Comparison of ENCODE assay signal across 8 cellular contexts in genomic region chr16:81181013-81181720, GRCh38. TPM values are rescaled to one million over a fixed set of nuclear protein-coding genes. Genes with fewer than 3 reads are reported as not detected.
A peak's percentile ranks its signal among the peaks of the same experiment; 100 is the strongest.
DNase-seq lines count a peak whose midpoint lies in the region; ATAC-seq and TF ChIP-seq lines count a peak whose summit lies in the region.

No MANE protein-coding gene starts in this region.

- no peaks in the 10 kb centered on the region for H3K4me1 ChIP-seq in CD8-positive, alpha-beta T cell (ENCODE audit: insufficient read depth, low read length)

- peak; percentile 90 for DNase-seq in BJ (ENCODE audit: low read depth)
- peak; percentile 84 for DNase-seq in MV-4-11 (lab: John Stamatoyannopoulos, UW)
- peak; percentile 97 to 98 for DNase-seq in cardiac fibroblast (ENCODE audit: low read depth in 2 of 2)
- DNase-seq in kidney glomerular epithelial cell (lab: John Stamatoyannopoulos, UW), result peak; percentile 93
- peak; percentile 75 for DNase-seq in type B pancreatic cell (ENCODE audit: extremely low spot score, unreplicated experiment)
- no peak for DNase-seq in activated CD8-positive, alpha-beta T cell treated with anti-CD3 and anti-CD28 coated beads, Interleukin-2, amount 10 ng/mL, durations not matched to agents 7 days and 5 days
- DNase-seq in CD8-positive, alpha-beta T cell, result no peak

- POLR2A ChIA-PET in BJ (lab: Charles Lee), result interaction anchor here (0.6 to 1.2 kb wide), 3 partner anchors 17 to 133 kb away, joined by 3 to 6 read pairs (median 3); partner anchors contain the start of gene GAN
- POLR2A ChIA-PET in activated CD8-positive, alpha-beta T cell treated with anti-CD3 and anti-CD28 coated beads, Interleukin-2, amount 10 ng/mL, durations not matched to agents 7 days and 5 days (lab: Charles Lee), result no interaction called here
- POLR2A ChIA-PET in CD8-positive, alpha-beta T cell (lab: Charles Lee), result no interaction called here

- TF ChIP-seq CTCF in BJ (IDR thresholded peaks at IDR 0.05; ENCODE audit: insufficient read depth, low read depth, low read length) (no peak), cardiac fibroblast (IDR thresholded peaks at IDR 0.05; ENCODE audit: low read depth, low read length) (no peak), type B pancreatic cell (conservative IDR thresholded peaks at IDR 0.05) (no peak)
- no peak for TF ChIP-seq CTCF in CD8-positive, alpha-beta T cell (IDR thresholded peaks at IDR 0.05)

- peak overlapping the region; percentile 26 for H3K4me3 ChIP-seq in BJ (ENCODE audit: low read depth, low read length)
- H3K4me3 ChIP-seq in cardiac fibroblast (replicated peaks in 1 of 2; ENCODE audit: low read depth in 2 of 2, low read length in 2 of 2), result no peak overlapping the region
- H3K4me3 ChIP-seq in CD8-positive, alpha-beta T cell (ENCODE audit: low read depth, low read length), result no peak overlapping the region

- no peaks in the 10 kb centered on the region for H3K27me3 ChIP-seq in BJ (ENCODE audit: control insufficient read depth, insufficient read depth, low read length)
- H3K27me3 ChIP-seq in CD8-positive, alpha-beta T cell (ENCODE audit: insufficient read depth, low read length), result no peaks in the 10 kb centered on the region

- H3K36me3 Mint-ChIP-seq in type B pancreatic cell, result no peaks in the 10 kb centered on the region
- no peaks in the 10 kb centered on the region for H3K36me3 Mint-ChIP-seq in activated CD8-positive, alpha-beta T cell treated with anti-CD3 and anti-CD28 coated beads, Interleukin-2, amount 10 ng/mL, durations not matched to agents 7 days and 5 days (ENCODE audit: low read depth)
- no peaks in the 10 kb centered on the region for H3K36me3 Mint-ChIP-seq in CD8-positive, alpha-beta T cell

- intact Hi-C loops in CD8-positive, alpha-beta T cell (cut with DNase I, micrococcal nuclease), result no loop called here

- CTCF ChIA-PET in BJ (lab: Yijun Ruan, JAX), result interaction anchor here (0.8 to 1.2 kb wide), 3 partner anchors 9 to 24 kb away, joined by 3 to 8 read pairs (median 3); no protein-coding TSS in a partner anchor
- CTCF ChIA-PET in activated CD8-positive, alpha-beta T cell treated with anti-CD3 and anti-CD28 coated beads, Interleukin-2, amount 10 ng/mL, durations not matched to agents 7 days and 5 days (lab: Charles Lee), result no interaction called here
- CTCF ChIA-PET in CD8-positive, alpha-beta T cell (lab: Charles Lee), result no interaction called here

- H3K27me3 Mint-ChIP-seq in type B pancreatic cell, result no peaks in the 10 kb centered on the region
- peaks cover 4% of the 10 kb centered on the region for H3K27me3 Mint-ChIP-seq in activated CD8-positive, alpha-beta T cell treated with anti-CD3 and anti-CD28 coated beads, Interleukin-2, amount 10 ng/mL, durations not matched to agents 7 days and 5 days (ENCODE audit: low read depth)
- peaks cover 8% of the 10 kb centered on the region for H3K27me3 Mint-ChIP-seq in CD8-positive, alpha-beta T cell (ENCODE audit: low read depth)

- peak overlapping the region; percentile 73 for H3K4me3 Mint-ChIP-seq in type B pancreatic cell
- H3K4me3 Mint-ChIP-seq in activated CD8-positive, alpha-beta T cell treated with anti-CD3 and anti-CD28 coated beads, Interleukin-2, amount 10 ng/mL, durations not matched to agents 7 days and 5 days, result no peak overlapping the region
- no peak overlapping the region for H3K4me3 Mint-ChIP-seq in CD8-positive, alpha-beta T cell

- no peak for ATAC-seq in activated CD8-positive, alpha-beta T cell treated with anti-CD3 and anti-CD28 coated beads, Interleukin-2, amount 10 ng/mL, durations not matched to agents 7 days and 5 days
- no peak for ATAC-seq in CD8-positive, alpha-beta T cell
- no peak for ATAC-seq in GM18498 (IDR thresholded peaks at IDR 0.05; ENCODE audit: unreplicated experiment)

- peak overlapping the region; percentile 92 for H3K27ac Mint-ChIP-seq in type B pancreatic cell
- H3K27ac Mint-ChIP-seq in activated CD8-positive, alpha-beta T cell treated with anti-CD3 and anti-CD28 coated beads, Interleukin-2, amount 10 ng/mL, durations not matched to agents 7 days and 5 days, result no peak overlapping the region
- H3K27ac Mint-ChIP-seq in CD8-positive, alpha-beta T cell, result no peak overlapping the region

- H3K9me3 Mint-ChIP-seq in type B pancreatic cell, result no peaks in the 10 kb centered on the region
- no peaks in the 10 kb centered on the region for H3K9me3 Mint-ChIP-seq in activated CD8-positive, alpha-beta T cell treated with anti-CD3 and anti-CD28 coated beads, Interleukin-2, amount 10 ng/mL, durations not matched to agents 7 days and 5 days (ENCODE audit: insufficient read depth)
- H3K9me3 Mint-ChIP-seq in CD8-positive, alpha-beta T cell, result no peaks in the 10 kb centered on the region

- no peaks in the 10 kb centered on the region for H3K36me3 ChIP-seq in BJ (ENCODE audit: control insufficient read depth, insufficient read depth, low read length)
- no peaks in the 10 kb centered on the region for H3K36me3 ChIP-seq in CD8-positive, alpha-beta T cell (ENCODE audit: insufficient read depth, low read length)

- no peaks in the 10 kb centered on the region for H3K9me3 ChIP-seq in CD8-positive, alpha-beta T cell (ENCODE audit: low read length)

- H3K27ac ChIP-seq in CD8-positive, alpha-beta T cell (ENCODE audit: low read depth, low read length), result no peak overlapping the region

- peaks cover 8% of the 10 kb centered on the region for H3K4me1 Mint-ChIP-seq in type B pancreatic cell (ENCODE audit: unreplicated experiment)
- no peaks in the 10 kb centered on the region for H3K4me1 Mint-ChIP-seq in activated CD8-positive, alpha-beta T cell treated with anti-CD3 and anti-CD28 coated beads, Interleukin-2, amount 10 ng/mL, durations not matched to agents 7 days and 5 days (ENCODE audit: low read depth)
- no peaks in the 10 kb centered on the region for H3K4me1 Mint-ChIP-seq in CD8-positive, alpha-beta T cell (ENCODE audit: low read depth)

RNA-seq across cellular contexts. Expression of gene BCO1, which starts 57.3 kb away (rescaled TPM):
- polyA plus RNA-seq in BJ (2011; rRNA removed), result not detected in 2 replicates
- polyA minus RNA-seq in BJ (2011; rRNA and poly(A)+ RNA removed), result not detected in 2 replicates
- 2.0 and 3.0 TPM in 2 replicates for total RNA-seq in type B pancreatic cell (ENCODE audit: low replicate concordance)
- total RNA-seq in activated CD8-positive, alpha-beta T cell treated with anti-CD3 and anti-CD28 coated beads, Interleukin-2, amount 10 ng/mL, durations not matched to agents 7 days and 5 days, result not detected
- total RNA-seq in CD8-positive, alpha-beta T cell, result not detected

Comparison
In these comparisons a context has a peak if more than half of its experiments do, and no peak if none do; other contexts are left out.
1. DNase-seq: peak in BJ (single experiment), MV-4-11 (single experiment), cardiac fibroblast (2 of 2), kidney glomerular epithelial cell (single experiment) and type B pancreatic cell (single experiment); none in activated CD8-positive, alpha-beta T cell treated with anti-CD3 and anti-CD28 coated beads, Interleukin-2, amount 10 ng/mL, durations not matched to agents 7 days and 5 days (single experiment) and CD8-positive, alpha-beta T cell (0 of 7).